19 cellular contexts compared by ENCODE assay signal in genomic region chr18:50642439-50642838, GRCh38.
"Had no signal": no experiment of that assay in that cellular context is flagged by ENCODE, and none has a peak within 500 bp of the region (broad histone marks: within the 10 kb centered on the region; RNA-seq: fewer than 3 reads in every experiment).

No MANE protein-coding gene starts in this region.

- H3K27ac ChIP-seq: SJSA1 had no signal

- H3K4me1 ChIP-seq: SJSA1 had no signal

- FAIRE-seq: RCC 7860 had no signal

- H3K9me3 ChIP-seq: SJSA1, SK-N-SH had no signal

- DNase-seq: KBM-7, MV-4-11, NCI-H1048, NCI-H1105, NCI-H1436 treated with DMSO at 0.1 percent for 48 hours, NCI-H1694, NCI-H187 treated with DMSO at 0.1 percent for 48 hours, NCI-H2029 treated with DMSO at 0.1 percent for 48 hours, NCI-H2171 treated with DMSO at 0.1 percent for 48 hours, NCI-H345, NCI-H526 treated with DMSO at 0.1 percent for 48 hours, NCI-H774, Right ventricle myocardium superior, RPMI8226, SIG-M5, SK-N-SH, SW 1271 had no signal

- H3K27me3 ChIP-seq: SJSA1 had no signal

- H3K4me2 ChIP-seq: SK-N-SH had no signal

- H3K4me3 ChIP-seq: SJSA1 had no signal

- H3K9ac ChIP-seq: SK-N-SH had no signal

- H3K36me3 ChIP-seq: SJSA1 had no signal
